Comparison of ENCODE assay signal across 8 cellular contexts in genomic region chr17:29138991-29139682, GRCh38. TPM values are rescaled to one million over a fixed set of nuclear protein-coding genes. Genes with fewer than 3 reads are reported as not detected.
DNase-seq lines count a peak whose midpoint lies in the region; ATAC-seq and TF ChIP-seq lines count a peak whose summit lies in the region.

No MANE protein-coding gene starts in this region.

- POLR2A ChIA-PET in activated CD8-positive, alpha-beta T cell treated with anti-CD3 and anti-CD28 coated beads, Interleukin-2, amount 10 ng/mL, durations not matched to agents 7 days and 5 days (lab: Charles Lee): interaction anchor here (0.6 to 3.4 kb wide), 14 partner anchors 9 to 938 kb away, joined by 3 to 33 read pairs (median 6); partner anchors contain the start of genes MYO18A, NUFIP2, PHF12 and RPL23A

- H3K9me3 ChIP-seq in heart left ventricle: no peaks in the 10 kb centered on the region

- peak; percentile 17 for ATAC-seq in HG02610 (IDR thresholded peaks at IDR 0.05; ENCODE audit: unreplicated experiment)
- peak; percentile 24 for ATAC-seq in activated CD8-positive, alpha-beta T cell treated with anti-CD3 and anti-CD28 coated beads, Interleukin-2, amount 10 ng/mL, durations not matched to agents 7 days and 5 days
- ATAC-seq in heart left ventricle: peak; percentile 49 to 54 (median 52)

- TF ChIP-seq POLR2A in heart left ventricle (IDR thresholded peaks at IDR 0.05): no peak

- H3K27me3 ChIP-seq in heart left ventricle: no peaks in the 10 kb centered on the region

- peaks cover 9 to 76% (median 54%) of the 10 kb centered on the region in 12 donors for H3K4me1 ChIP-seq in heart left ventricle

- peak overlapping the region; percentile 76 to 97 (median 92) for H3K27ac ChIP-seq in heart left ventricle

- peaks cover 0 to 27% (median 11%) of the 10 kb centered on the region in 9 donors for H3K36me3 ChIP-seq in heart left ventricle

- CTCF ChIA-PET in activated CD8-positive, alpha-beta T cell treated with anti-CD3 and anti-CD28 coated beads, Interleukin-2, amount 10 ng/mL, durations not matched to agents 7 days and 5 days (lab: Charles Lee): interaction anchor here (0.6 to 20.1 kb wide), 11 partner anchors 10 to 412 kb away, joined by 3 to 414 read pairs (median 8); partner anchors contain the start of gene MYO18A
- CTCF ChIA-PET in Calu3 (lab: Charles Lee): interaction anchor here (1.1 to 2.6 kb wide), 2 partner anchors 15 to 152 kb away, joined by 3 to 9 read pairs; no protein-coding TSS in a partner anchor

- no peaks in the 10 kb centered on the region for H3K27me3 Mint-ChIP-seq in activated CD8-positive, alpha-beta T cell treated with anti-CD3 and anti-CD28 coated beads, Interleukin-2, amount 10 ng/mL, durations not matched to agents 7 days and 5 days (ENCODE audit: low read depth)
- no peaks in the 10 kb centered on the region for H3K27me3 Mint-ChIP-seq in Calu3 (ENCODE audit: unreplicated experiment)

- 19 to 28% (median 23%) methylated on average over 8 to 13 of the region's 13 CpGs for WGBS in heart left ventricle, 4 donors

- no peak for TF ChIP-seq CTCF in heart left ventricle (IDR thresholded peaks at IDR 0.05)
- TF ChIP-seq CTCF in Calu3 (IDR thresholded peaks at IDR 0.05; ENCODE audit: unreplicated experiment): no peak

- peak in 11 of 14 donors; percentile 11 to 78 (median 60) for DNase-seq in C1 segment of cervical spinal cord (lab: John Stamatoyannopoulos, UW)
- peak; percentile 56 for DNase-seq in activated CD8-positive, alpha-beta T cell treated with anti-CD3 and anti-CD28 coated beads, Interleukin-2, amount 10 ng/mL, durations not matched to agents 7 days and 5 days
- DNase-seq in heart left ventricle: peak; percentile 68 to 86 (median 72)
- peak; percentile 47 for DNase-seq in stimulated activated CD4-positive, alpha-beta T cell treated with anti-CD3 and anti-CD28 coated beads, Interleukin-4, amount 100 ng/mL, for 24 hours
- no peak for DNase-seq in Calu3
- DNase-seq in NCI-H187 (lab: John Stamatoyannopoulos, UW): no peak
- DNase-seq in NK-92 treated with Interleukin-12 subunit alpha and Interleukin-12 subunit beta, amount 100 ng/mL, for 24 hours (lab: John Stamatoyannopoulos, UW): no peak

- H3K27ac Mint-ChIP-seq in activated CD8-positive, alpha-beta T cell treated with anti-CD3 and anti-CD28 coated beads, Interleukin-2, amount 10 ng/mL, durations not matched to agents 7 days and 5 days: peak overlapping the region; percentile 98
- H3K27ac Mint-ChIP-seq in Calu3 (ENCODE audit: unreplicated experiment): no peak overlapping the region

- intact Hi-C loops in heart left ventricle (cut with DNase I): no loop called here
- intact Hi-C loops in Calu3 (cut with micrococcal nuclease; ENCODE audit: unreplicated experiment): no loop called here

- H3K9me3 Mint-ChIP-seq in activated CD8-positive, alpha-beta T cell treated with anti-CD3 and anti-CD28 coated beads, Interleukin-2, amount 10 ng/mL, durations not matched to agents 7 days and 5 days (ENCODE audit: insufficient read depth): no peaks in the 10 kb centered on the region
- H3K9me3 Mint-ChIP-seq in Calu3 (ENCODE audit: low read depth, unreplicated experiment): no peaks in the 10 kb centered on the region

- H3K4me3 Mint-ChIP-seq in activated CD8-positive, alpha-beta T cell treated with anti-CD3 and anti-CD28 coated beads, Interleukin-2, amount 10 ng/mL, durations not matched to agents 7 days and 5 days: peak overlapping the region; percentile 92
- no peak overlapping the region for H3K4me3 Mint-ChIP-seq in Calu3 (ENCODE audit: low read depth, unreplicated experiment)

- peaks cover 24% of the 10 kb centered on the region for H3K36me3 Mint-ChIP-seq in activated CD8-positive, alpha-beta T cell treated with anti-CD3 and anti-CD28 coated beads, Interleukin-2, amount 10 ng/mL, durations not matched to agents 7 days and 5 days (ENCODE audit: low read depth)
- peaks cover 1% of the 10 kb centered on the region for H3K36me3 Mint-ChIP-seq in Calu3 (ENCODE audit: insufficient read depth, unreplicated experiment)

- peak overlapping the region in 11 of 12 donors; percentile 35 to 70 (median 60) for H3K4me3 ChIP-seq in heart left ventricle

- peaks cover 65% of the 10 kb centered on the region for H3K4me1 Mint-ChIP-seq in activated CD8-positive, alpha-beta T cell treated with anti-CD3 and anti-CD28 coated beads, Interleukin-2, amount 10 ng/mL, durations not matched to agents 7 days and 5 days (ENCODE audit: low read depth)
- peaks cover 27% of the 10 kb centered on the region for H3K4me1 Mint-ChIP-seq in Calu3 (ENCODE audit: low read depth, unreplicated experiment)

- BruUV-seq in Calu3 (replicated peaks; lab: Mats Ljungman, UMichigan): no TSS peak

RNA-seq across cellular contexts. Expression of gene MYO18A, which starts 41.1 kb away (rescaled TPM):
- 10 to 100 TPM; 53.4 to 53.8 TPM for total RNA-seq in activated CD8-positive, alpha-beta T cell treated with anti-CD3 and anti-CD28 coated beads, Interleukin-2, amount 10 ng/mL, durations not matched to agents 7 days and 5 days
- total RNA-seq in heart left ventricle: 100 to 1,000 TPM; 241 to 340 (median 300) TPM
- 100 to 1,000 TPM in 1 of 2 donors, 10 to 100 TPM in 1; 83.5 to 306 TPM for polyA plus RNA-seq in heart left ventricle
- total RNA-seq in Calu3 (2022): 89.9 and 123 TPM in 2 replicates

Comparison
In these comparisons a context has a peak if more than half of its experiments do, and no peak if none do; other contexts are left out.
1. DNase-seq: peak in C1 segment of cervical spinal cord (11 of 14), activated CD8-positive, alpha-beta T cell treated with anti-CD3 and anti-CD28 coated beads, Interleukin-2, amount 10 ng/mL, durations not matched to agents 7 days and 5 days (single experiment), heart left ventricle (5 of 5) and stimulated activated CD4-positive, alpha-beta T cell treated with anti-CD3 and anti-CD28 coated beads, Interleukin-4, amount 100 ng/mL, for 24 hours (single experiment); none in Calu3 (single experiment), NCI-H187 (0 of 2) and NK-92 treated with Interleukin-12 subunit alpha and Interleukin-12 subunit beta, amount 100 ng/mL, for 24 hours (single experiment).
2. Peak in every context shown above with its lines, with median percentiles within 50 percentile points of each other: ATAC-seq.